8 cellular contexts compared by ENCODE assay signal in the genomic region with DNA sequence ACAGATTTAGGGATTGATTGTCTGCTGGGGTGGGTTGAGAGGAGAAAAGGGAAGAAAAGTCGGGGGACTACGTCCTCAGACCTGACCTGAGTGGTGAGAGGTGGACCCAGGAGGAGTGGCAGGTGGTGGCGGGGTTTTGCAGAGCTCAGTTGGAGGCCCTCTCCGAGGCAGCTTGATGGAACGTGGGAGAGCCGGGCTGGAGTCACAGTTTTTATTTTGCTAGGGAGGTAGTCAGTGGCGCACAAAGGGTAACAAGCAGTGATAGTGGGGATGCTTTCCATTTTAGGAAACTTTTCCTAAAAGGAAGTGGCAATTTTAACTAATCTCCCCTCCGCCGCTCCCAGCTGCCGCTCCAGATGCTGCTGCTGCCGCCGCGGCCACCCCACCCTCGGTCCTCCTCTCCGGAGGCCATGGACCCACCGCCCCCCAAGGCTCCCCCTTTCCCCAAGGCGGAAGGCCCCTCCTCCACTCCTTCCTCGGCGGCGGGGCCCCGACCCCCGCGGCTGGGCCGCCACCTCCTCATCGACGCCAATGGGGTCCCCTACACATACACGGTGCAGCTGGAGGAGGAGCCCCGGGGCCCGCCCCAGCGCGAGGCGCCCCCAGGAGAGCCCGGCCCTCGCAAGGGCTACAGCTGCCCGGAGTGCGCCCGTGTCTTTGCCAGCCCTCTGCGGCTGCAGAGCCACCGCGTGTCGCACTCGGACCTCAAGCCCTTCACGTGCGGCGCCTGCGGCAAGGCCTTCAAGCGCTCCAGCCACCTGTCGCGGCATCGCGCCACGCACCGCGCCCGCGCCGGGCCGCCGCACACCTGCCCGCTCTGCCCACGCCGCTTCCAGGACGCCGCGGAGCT. TPM values are rescaled to one million over a fixed set of nuclear protein-coding genes. Genes with fewer than 3 reads are reported as not detected.
DNase-seq lines count a peak whose midpoint lies in the region; ATAC-seq, FAIRE-seq and TF ChIP-seq lines count a peak whose summit lies in the region.

No MANE protein-coding gene starts in this region.

- ATAC-seq in A549 (peak in 1 of 2 experiments; percentile 6; a peak in 3 of 6 replicates), GM18867 (IDR thresholded peaks at IDR 0.05; ENCODE audit: unreplicated experiment) (peak; percentile 5), HG03135 (IDR thresholded peaks at IDR 0.05; ENCODE audit: unreplicated experiment) (no peak), GM18858 (IDR thresholded peaks at IDR 0.05; ENCODE audit: unreplicated experiment) (no peak)

- TF ChIP-seq EP300 in A549 (IDR thresholded peaks at IDR 0.05): no peak

- TF ChIP-seq POLR2A in A549 (IDR thresholded peaks at IDR 0.05; ENCODE audit: low read length): peak; percentile 20; the same call in 1 of the 2 replicates

- intact Hi-C loops in dorsolateral prefrontal cortex (cut with DNase I): no loop called here

- peak overlapping the region; percentile 100 for H3K4me2 ChIP-seq in A549

- POLR2A ChIA-PET in A549 (lab: Yijun Ruan, JAX): interaction anchor here (0.6 to 4.1 kb wide), 4 partner anchors 10 to 479 kb away, joined by 3 to 25 read pairs (median 4); a partner anchor contains a TSS

- no peak for TF ChIP-seq RAD21 in A549 (conservative IDR thresholded peaks at IDR 0.05 in 1 of 2, IDR thresholded peaks at IDR 0.05 in 1 of 2)

- DNase-seq in A549 (ENCODE audit: low read depth in 1 of 2, low spot score in 1 of 2) (no peak), SJCRH30 (peak in 1 of 2 experiments; percentile 36), dorsolateral prefrontal cortex (no peak), T1000 (lab: John Stamatoyannopoulos, UW) (no peak)

- TF ChIP-seq CTCF in A549 (IDR thresholded peaks at IDR 0.05) (no peak), dorsolateral prefrontal cortex (IDR thresholded peaks at IDR 0.05 in 54 of 56, conservative IDR thresholded peaks at IDR 0.05 in 2 of 56; ENCODE audit: low read depth in 1 of 56, partially characterized antibody in 56 of 56) (no peak)

- H3K36me3 ChIP-seq in SJCRH30 (peaks cover 19% of the 10 kb centered on the region), muscle layer of duodenum (ENCODE audit: control insufficient read depth in 1 of 2, insufficient read depth in 2 of 2, low read length in 2 of 2) (peaks cover 4 to 14% of the 10 kb centered on the region in 2 donors)

- WGBS in A549 (ENCODE audit: missing lambda C conversion rate): 49% methylated on average over 44 of the region's 65 CpGs

- FAIRE-seq in A549 (lab: Jason Lieb, UNC): no peak

- H3K9me3 ChIP-seq in A549 (no peaks in the 10 kb centered on the region), SJCRH30 (replicated peaks) (no peaks in the 10 kb centered on the region), muscle layer of duodenum (ENCODE audit: control insufficient read depth in 1 of 2, low read length in 2 of 2) (no peaks in the 10 kb centered on the region)

- H3K4me3 ChIP-seq in A549: peak overlapping the region; percentile 63
- peak overlapping the region; percentile 84 for H3K4me3 ChIP-seq in SJCRH30
- H3K4me3 ChIP-seq in dorsolateral prefrontal cortex: peak overlapping the region; percentile 46 to 91 (median 77)
- peak overlapping the region; percentile 81 to 87 for H3K4me3 ChIP-seq in muscle layer of duodenum (ENCODE audit: low read depth in 1 of 2, low read length in 2 of 2)

- CTCF ChIA-PET in A549 (lab: Yijun Ruan, JAX): interaction anchor here (1.3 to 6.3 kb wide), 5 partner anchors 9 to 138 kb away, joined by 3 to 70 read pairs (median 11); no protein-coding TSS in a partner anchor

- peaks cover 35% of the 10 kb centered on the region for H3K4me1 ChIP-seq in A549
- peaks cover 9% of the 10 kb centered on the region; the same call in 1 of the 2 replicates for H3K4me1 ChIP-seq in SJCRH30
- peaks cover 10 to 68% of the 10 kb centered on the region in 2 donors for H3K4me1 ChIP-seq in muscle layer of duodenum (ENCODE audit: control insufficient read depth in 1 of 2, insufficient read depth in 2 of 2, low read length in 2 of 2)

- peak overlapping the region; percentile 92 to 97 for H3K27ac ChIP-seq in A549
- H3K27ac ChIP-seq in SJCRH30: no peak overlapping the region
- H3K27ac ChIP-seq in dorsolateral prefrontal cortex: peak overlapping the region in 55 of 59 donors; percentile 7 to 94 (median 88)
- peak overlapping the region; percentile 31 for H3K27ac ChIP-seq in muscle layer of duodenum (ENCODE audit: low read length)

- H3K27me3 ChIP-seq in SJCRH30: no peaks in the 10 kb centered on the region
- no peaks in the 10 kb centered on the region for H3K27me3 ChIP-seq in dorsolateral prefrontal cortex
- no peaks in the 10 kb centered on the region for H3K27me3 ChIP-seq in muscle layer of duodenum (ENCODE audit: low read depth, low read length)

TF ChIP-seq in A549, 52 proteins besides CTCF, POLR2A, EP300 and RAD21:
- 0 out of 2 replicates have a peak, but pooled peaks have one; percentile 0 for TF ChIP-seq GATA3 (IDR thresholded peaks at IDR 0.05; ENCODE audit: borderline replicate concordance)
- TF ChIP-seq, protein P1, sequence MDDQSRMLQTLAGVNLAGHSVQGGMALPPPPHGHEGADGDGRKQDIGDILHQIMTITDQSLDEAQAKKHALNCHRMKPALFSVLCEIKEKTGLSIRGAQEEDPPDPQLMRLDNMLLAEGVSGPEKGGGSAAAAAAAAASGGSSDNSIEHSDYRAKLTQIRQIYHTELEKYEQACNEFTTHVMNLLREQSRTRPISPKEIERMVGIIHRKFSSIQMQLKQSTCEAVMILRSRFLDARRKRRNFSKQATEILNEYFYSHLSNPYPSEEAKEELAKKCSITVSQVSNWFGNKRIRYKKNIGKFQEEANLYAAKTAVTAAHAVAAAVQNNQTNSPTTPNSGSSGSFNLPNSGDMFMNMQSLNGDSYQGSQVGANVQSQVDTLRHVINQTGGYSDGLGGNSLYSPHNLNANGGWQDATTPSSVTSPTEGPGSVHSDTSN (IDR thresholded peaks at IDR 0.05): peak; percentile 46; the same call in 1 of the 2 replicates
- TF ChIP-seq, protein P2, sequence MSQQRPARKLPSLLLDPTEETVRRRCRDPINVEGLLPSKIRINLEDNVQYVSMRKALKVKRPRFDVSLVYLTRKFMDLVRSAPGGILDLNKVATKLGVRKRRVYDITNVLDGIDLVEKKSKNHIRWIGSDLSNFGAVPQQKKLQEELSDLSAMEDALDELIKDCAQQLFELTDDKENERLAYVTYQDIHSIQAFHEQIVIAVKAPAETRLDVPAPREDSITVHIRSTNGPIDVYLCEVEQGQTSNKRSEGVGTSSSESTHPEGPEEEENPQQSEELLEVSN (IDR thresholded peaks at IDR 0.05; ENCODE audit: borderline replicate concordance, low read depth): peak; percentile 43; the same call in 1 of the 2 replicates
- TF ChIP-seq PHF8 (IDR thresholded peaks at IDR 0.05; ENCODE audit: borderline replicate concordance, low read depth): no peak
- TF ChIP-seq EHMT2 (IDR thresholded peaks at IDR 0.05; ENCODE audit: low read depth): no peak
- TF ChIP-seq CHD2 (IDR thresholded peaks at IDR 0.05; ENCODE audit: low read length, partially characterized antibody): no peak
- no peak for TF ChIP-seq SREBF2 (IDR thresholded peaks at IDR 0.05)

RNA-seq across cellular contexts. Expression of a gene that starts 1.1 kb away (rescaled TPM):
- polyA plus RNA-seq in A549 (2011; rRNA removed) (13.9 and 17.1 TPM in 2 replicates), A549 (2017; fragmentation: RNase III; extraction: RNeasy Plus Mini Kit Qiagen cat#74134 plus additional on column Dnase treatment) (24.3 to 25.6 TPM (median 24.9 TPM) in 3 replicates)
- 24.8 and 34.0 TPM in 2 replicates for polyA plus RNA-seq in A549 (2012; cell fraction: cytosol; rRNA removed)
- polyA plus RNA-seq in A549 (2012; cell fraction: nucleus; rRNA removed): 24.9 and 37.8 TPM in 2 replicates
- polyA minus RNA-seq in A549 (2011; rRNA and poly(A)+ RNA removed): 24.8 and 30.6 TPM in 2 replicates
- total RNA-seq in SJCRH30 (2014; rRNA removed; shearing (Covaris generic)): 17.9 and 18.7 TPM in 2 replicates
- 10 to 100 TPM in 48 of 120 experiments, 1 to 10 TPM in 72; 5.2 to 15.2 (median 9.6) TPM for total RNA-seq in dorsolateral prefrontal cortex

RNA-seq across cellular contexts. Expression of a gene that starts 1.6 kb away (rescaled TPM):
- 9.2 and 15.2 TPM in 2 replicates for polyA plus RNA-seq in A549 (2011; rRNA removed)
- polyA plus RNA-seq in A549 (2012; cell fraction: cytosol; rRNA removed): 31.0 and 40.5 TPM in 2 replicates
- polyA plus RNA-seq in A549 (2012; cell fraction: nucleus; rRNA removed): 44.9 and 60.4 TPM in 2 replicates
- polyA plus RNA-seq in A549 (2017; fragmentation: RNase III; extraction: RNeasy Plus Mini Kit Qiagen cat#74134 plus additional on column Dnase treatment): 40.5 to 57.0 TPM (median 52.8 TPM) in 3 replicates
- 14.0 and 15.0 TPM in 2 replicates for polyA minus RNA-seq in A549 (2011; rRNA and poly(A)+ RNA removed)
- total RNA-seq in SJCRH30 (2014; rRNA removed; shearing (Covaris generic)): 7.9 and 8.0 TPM in 2 replicates
- 10 to 100 TPM; 28.3 to 56.4 (median 40.1) TPM for total RNA-seq in dorsolateral prefrontal cortex

RNA-seq across cellular contexts. Expression of a gene that starts 5.6 kb away (rescaled TPM):
- polyA plus RNA-seq in A549 (2011; rRNA removed) (5.2 and 5.5 TPM in 2 replicates), A549 (2017; fragmentation: RNase III; extraction: RNeasy Plus Mini Kit Qiagen cat#74134 plus additional on column Dnase treatment) (15.7 to 17.6 TPM (median 17.4 TPM) in 3 replicates)
- polyA plus RNA-seq in A549 (2012; cell fraction: cytosol; rRNA removed): 15.3 and 18.3 TPM in 2 replicates
- 18.6 and 20.8 TPM in 2 replicates for polyA plus RNA-seq in A549 (2012; cell fraction: nucleus; rRNA removed)
- polyA minus RNA-seq in A549 (2011; rRNA and poly(A)+ RNA removed): 2.3 and 5.7 TPM in 2 replicates
- 9.7 and 10.8 TPM in 2 replicates for total RNA-seq in SJCRH30 (2014; rRNA removed; shearing (Covaris generic))
- 10 to 100 TPM; 20.1 to 58.1 (median 36.1) TPM for total RNA-seq in dorsolateral prefrontal cortex

RNA-seq across cellular contexts. Expression of a gene that starts 12.5 kb away (rescaled TPM):
- polyA plus RNA-seq in A549 (2011; rRNA removed): 147 and 157 TPM in 2 replicates
- 498 and 577 TPM in 2 replicates for polyA plus RNA-seq in A549 (2012; cell fraction: cytosol; rRNA removed)
- polyA plus RNA-seq in A549 (2012; cell fraction: nucleus; rRNA removed): 800 and 847 TPM in 2 replicates
- polyA plus RNA-seq in A549 (2017; fragmentation: RNase III; extraction: RNeasy Plus Mini Kit Qiagen cat#74134 plus additional on column Dnase treatment): 280 to 302 TPM (median 293 TPM) in 3 replicates
- polyA minus RNA-seq in A549 (2011; rRNA and poly(A)+ RNA removed): 154 and 158 TPM in 2 replicates
- total RNA-seq in SJCRH30 (2014; rRNA removed; shearing (Covaris generic)): 131 and 136 TPM in 2 replicates
- 100 to 1,000 TPM in 114 of 120 experiments, 10 to 100 TPM in 6; 93.5 to 161 (median 125) TPM for total RNA-seq in dorsolateral prefrontal cortex

RNA-seq across cellular contexts. Expression of a gene that starts 18.0 kb away (rescaled TPM):
- polyA plus RNA-seq in A549 (2011; rRNA removed): 3.5 and 4.1 TPM in 2 replicates
- polyA plus RNA-seq in A549 (2012; cell fraction: cytosol; rRNA removed): 5.1 and 7.2 TPM in 2 replicates
- polyA plus RNA-seq in A549 (2012; cell fraction: nucleus; rRNA removed): 12.3 and 14.7 TPM in 2 replicates
- polyA plus RNA-seq in A549 (2017; fragmentation: RNase III; extraction: RNeasy Plus Mini Kit Qiagen cat#74134 plus additional on column Dnase treatment): 6.0 to 7.1 TPM (median 6.6 TPM) in 3 replicates
- 5.4 and 5.5 TPM in 2 replicates for polyA minus RNA-seq in A549 (2011; rRNA and poly(A)+ RNA removed)
- total RNA-seq in SJCRH30 (2014; rRNA removed; shearing (Covaris generic)): 2.7 and 3.1 TPM in 2 replicates
- 1 to 10 TPM; 2.2 to 7.7 (median 4.4) TPM for total RNA-seq in dorsolateral prefrontal cortex
